In genomic region chr19:43457809-43458208, GRCh38 we compare ENCODE assay signal across 1 cellular context.
TF ChIP-seq lines count a peak whose summit lies in the region.

No MANE protein-coding gene starts in this region.

TF ChIP-seq in K562, 482 proteins besides CTCF, POLR2A, EP300 and RAD21 (continued from another document and continues in another):
- TF ChIP-seq ADNP (tag; IDR thresholded peaks at IDR 0.05) = no peak
- no peak for TF ChIP-seq ZNF134 (CRISPR knock-in tag; conservative IDR thresholded peaks at IDR 0.05)
- no peak for TF ChIP-seq RFX7 (CRISPR knock-in tag; IDR thresholded peaks at IDR 0.05)
- peak; percentile 59 for TF ChIP-seq ARID1B (IDR thresholded peaks at IDR 0.05)
- no peak for TF ChIP-seq XRCC3 (IDR thresholded peaks at IDR 0.05)
- TF ChIP-seq RREB1 (CRISPR knock-in tag; IDR thresholded peaks at IDR 0.05) = no peak
- TF ChIP-seq MECOM (CRISPR knock-in tag; IDR thresholded peaks at IDR 0.05) = no peak
- TF ChIP-seq E2F4 (CRISPR knock-in tag; IDR thresholded peaks at IDR 0.05; ENCODE audit: low read depth) = no peak
- no peak for TF ChIP-seq TEAD2 (tag; IDR thresholded peaks at IDR 0.05)
- no peak for TF ChIP-seq CREB5 (CRISPR knock-in tag; IDR thresholded peaks at IDR 0.05)
- TF ChIP-seq THRB (CRISPR knock-in tag; conservative IDR thresholded peaks at IDR 0.05) = no peak
- TF ChIP-seq POU5F1 (IDR thresholded peaks at IDR 0.05; ENCODE audit: borderline replicate concordance, low read depth, low read length, partially characterized antibody) = no peak
- TF ChIP-seq ELK3 (CRISPR knock-in tag; IDR thresholded peaks at IDR 0.05) = no peak
- no peak for TF ChIP-seq CEBPG (CRISPR knock-in tag; IDR thresholded peaks at IDR 0.05)
- TF ChIP-seq CEBPG (tag; conservative IDR thresholded peaks at IDR 0.05 in 1 of 2, IDR thresholded peaks at IDR 0.05 in 1 of 2) = no peak
- no peak for TF ChIP-seq PREB (CRISPR knock-in tag; IDR thresholded peaks at IDR 0.05)
- no peak for TF ChIP-seq DEAF1 (CRISPR knock-in tag; IDR thresholded peaks at IDR 0.05)
- TF ChIP-seq TFAM (CRISPR knock-in tag; conservative IDR thresholded peaks at IDR 0.05) = no peak
- TF ChIP-seq GTF2E2 (tag; IDR thresholded peaks at IDR 0.05) = no peak
- no peak for TF ChIP-seq ZNF143 (CRISPR knock-in tag; IDR thresholded peaks at IDR 0.05)
- 0 out of 2 replicates have a peak, but pooled peaks have one; percentile 16 for TF ChIP-seq JUN (IDR thresholded peaks at IDR 0.05; ENCODE audit: borderline replicate concordance, low read depth, low read length)
- no peak for TF ChIP-seq JUN (CRISPR knock-in tag; IDR thresholded peaks at IDR 0.05; ENCODE audit: borderline replicate concordance)
- no peak for TF ChIP-seq PML (IDR thresholded peaks at IDR 0.05; ENCODE audit: low read length)
- TF ChIP-seq BRD4 (IDR thresholded peaks at IDR 0.05) = no peak
- 0 out of 4 replicates have a peak, but pooled peaks of 1 of the 2 experiments have one; percentile 9 for TF ChIP-seq TRIM24 (IDR thresholded peaks at IDR 0.05)
- no peak for TF ChIP-seq GTF2A2 (tag; IDR thresholded peaks at IDR 0.05)
- TF ChIP-seq CC2D1A (IDR thresholded peaks at IDR 0.05) = 0 out of 2 replicates have a peak, but pooled peaks have one; percentile 18
- TF ChIP-seq YBX1 (IDR thresholded peaks at IDR 0.05) = no peak
- TF ChIP-seq ZBTB33 (CRISPR knock-in tag; IDR thresholded peaks at IDR 0.05) = no peak
- no peak for TF ChIP-seq NR3C1 (CRISPR knock-in tag; IDR thresholded peaks at IDR 0.05)
- TF ChIP-seq HMGN3 (IDR thresholded peaks at IDR 0.05; ENCODE audit: borderline replicate concordance, extremely low read depth, insufficient read length, low read depth, low read length) = no peak
- no peak for TF ChIP-seq YY1 (IDR thresholded peaks at IDR 0.05; ENCODE audit: borderline replicate concordance in 1 of 3, control insufficient read depth in 1 of 3, extremely low read depth in 1 of 3, insufficient read depth in 3 of 3, insufficient read length in 1 of 3, insufficient replicate concordance in 2 of 3, low read depth in 1 of 3, low read length in 2 of 3)
- TF ChIP-seq U2AF1 (optimal IDR thresholded peaks at IDR 0.05; ENCODE audit: low read depth, low read length) = no peak
- TF ChIP-seq HSF4 (CRISPR knock-in tag; IDR thresholded peaks at IDR 0.05; ENCODE audit: borderline replicate concordance) = no peak
- TF ChIP-seq NFRKB (IDR thresholded peaks at IDR 0.05; ENCODE audit: low read depth) = no peak
- TF ChIP-seq ZNF584 (CRISPR knock-in tag; IDR thresholded peaks at IDR 0.05; ENCODE audit: low read depth) = no peak
- no peak for TF ChIP-seq SP2 (IDR thresholded peaks at IDR 0.05; ENCODE audit: extremely low read depth, low read depth, low read length, poor library complexity, severe bottlenecking)
- no peak for TF ChIP-seq LARP7 (IDR thresholded peaks at IDR 0.05)
- no peak for TF ChIP-seq KDM1A (IDR thresholded peaks at IDR 0.05)
- TF ChIP-seq ZNF586 (CRISPR knock-in tag; conservative IDR thresholded peaks at IDR 0.05) = no peak
- TF ChIP-seq ZFP36 (IDR thresholded peaks at IDR 0.05; ENCODE audit: low read depth, low read length, partially characterized antibody) = no peak
- TF ChIP-seq MXI1 (IDR thresholded peaks at IDR 0.05; ENCODE audit: low read depth, low read length) = no peak
- TF ChIP-seq CBFA2T2 (conservative IDR thresholded peaks at IDR 0.05) = 0 out of 2 replicates have a peak, but pooled peaks have one; percentile 7
- no peak for TF ChIP-seq ZNF212 (CRISPR knock-in tag; IDR thresholded peaks at IDR 0.05)
- TF ChIP-seq NFYB (IDR thresholded peaks at IDR 0.05; ENCODE audit: extremely low read depth, insufficient read length) = no peak
- no peak for TF ChIP-seq MCM7 (IDR thresholded peaks at IDR 0.05)
- TF ChIP-seq HBP1 (CRISPR knock-in tag; IDR thresholded peaks at IDR 0.05) = no peak
- TF ChIP-seq ZNF561 (CRISPR knock-in tag; conservative IDR thresholded peaks at IDR 0.05) = no peak
- TF ChIP-seq FOXK1 (CRISPR knock-in tag; IDR thresholded peaks at IDR 0.05; ENCODE audit: borderline replicate concordance) = no peak
- 0 out of 2 replicates have a peak, but pooled peaks have one; percentile 9 for TF ChIP-seq ETV1 (tag; conservative IDR thresholded peaks at IDR 0.05; ENCODE audit: low read depth)
- peak; percentile 45 for TF ChIP-seq MAFG (tag; conservative IDR thresholded peaks at IDR 0.05)
- no peak for TF ChIP-seq ZNF740 (CRISPR knock-in tag; IDR thresholded peaks at IDR 0.05)
- TF ChIP-seq ZNF740 (tag; IDR thresholded peaks at IDR 0.05) = no peak
- TF ChIP-seq NRF1 (conservative IDR thresholded peaks at IDR 0.05 in 1 of 2, IDR thresholded peaks at IDR 0.05 in 1 of 2) = no peak
